In genomic region chr4:147727476-147728028, GRCh38 we compare ENCODE assay signal across 23 cellular contexts. TPM values are rescaled to one million over a fixed set of nuclear protein-coding genes. Genes with fewer than 3 reads are reported as not detected.
DNase-seq lines count a peak whose midpoint lies in the region; ATAC-seq and TF ChIP-seq lines count a peak whose summit lies in the region.
"Had no signal": no experiment of that assay in that cellular context is flagged by ENCODE, and none has a peak within 500 bp of the region (broad histone marks: within the 10 kb centered on the region; RNA-seq: fewer than 3 reads in every experiment).

No MANE protein-coding gene starts in this region.

- H3K27me3 ChIP-seq in RWPE2 (ENCODE audit: insufficient read depth, poor library complexity, severe bottlenecking): no peaks in the 10 kb centered on the region
- H3K27me3 ChIP-seq in upper lobe of right lung: no peaks in the 10 kb centered on the region
- H3K27me3 ChIP-seq: BLaER1, Peyer's patch had no signal

- H3K9me3 ChIP-seq in RWPE2 (ENCODE audit: severe bottlenecking): no peaks in the 10 kb centered on the region
- H3K9me3 ChIP-seq in upper lobe of right lung: no peaks in the 10 kb centered on the region
- H3K9me3 ChIP-seq: BLaER1, HAP-1, Peyer's patch had no signal

- no peak overlapping the region for H3K4me3 ChIP-seq in RWPE2 (ENCODE audit: severe bottlenecking)
- H3K4me3 ChIP-seq in foreskin fibroblast (ENCODE audit: low read depth in 1 of 2, low read length in 2 of 2): no peak overlapping the region
- no peak overlapping the region for H3K4me3 ChIP-seq in upper lobe of right lung
- H3K4me3 ChIP-seq: BLaER1, GM12878, GM23338, HAP-1, Peyer's patch had no signal

- no peak for TF ChIP-seq CTCF in HFFc6 (IDR thresholded peaks at IDR 0.05)
- TF ChIP-seq CTCF in RWPE2 (IDR thresholded peaks at IDR 0.05; ENCODE audit: poor library complexity, severe bottlenecking): no peak
- no peak for TF ChIP-seq CTCF in foreskin fibroblast (IDR thresholded peaks at IDR 0.05; ENCODE audit: low read depth, low read length)
- TF ChIP-seq CTCF in upper lobe of right lung (IDR thresholded peaks at IDR 0.05): no peak

- H3K4me1 ChIP-seq in RWPE2 (ENCODE audit: insufficient read depth, poor library complexity, severe bottlenecking): peaks cover 25% of the 10 kb centered on the region
- no peaks in the 10 kb centered on the region for H3K4me1 ChIP-seq in upper lobe of right lung

- H3K27ac Mint-ChIP-seq in HFFc6: no peak overlapping the region
- H3K27ac Mint-ChIP-seq: CD4-positive, alpha-beta T cell; GM23338; IgD-negative memory B cell had no signal

- peak; percentile 30 for DNase-seq in HFFc6
- no peak for DNase-seq in RWPE2 (ENCODE audit: low spot score)
- peak; percentile 35 to 62 for DNase-seq in foreskin fibroblast
- no peak for DNase-seq in RKO (ENCODE audit: low spot score)
- DNase-seq in upper lobe of right lung: no peak
- no peak for DNase-seq in NCI-H2029 (lab: John Stamatoyannopoulos, UW)
- no peak for DNase-seq in DMS 273 treated with DMSO at 0.1 percent for 48 hours (lab: John Stamatoyannopoulos, UW)
- DNase-seq: CD4-positive, alpha-beta T cell; COR-L47; DMS79 treated with DMSO at 0.1 percent for 48 hours; MV-4-11; NCI-H1105 treated with DMSO at 0.1 percent for 48 hours; NCI-H1694 treated with DMSO at 0.1 percent for 48 hours; NCI-H446 treated with DMSO at 0.1 percent for 48 hours; NCI-H526 treated with DMSO at 0.1 percent for 48 hours; NK-92 treated with Interleukin-12 subunit alpha and Interleukin-12 subunit beta, amount 100 ng/mL, for 24 hours; Peyer's patch; Right ventricle myocardium superior had no signal

- H3K27ac ChIP-seq in RWPE2 (ENCODE audit: poor library complexity, severe bottlenecking): peak overlapping the region; percentile 53
- H3K27ac ChIP-seq in upper lobe of right lung: no peak overlapping the region
- H3K27ac ChIP-seq: BLaER1, Peyer's patch had no signal

- peaks cover 42% of the 10 kb centered on the region for H3K4me1 Mint-ChIP-seq in HFFc6 (ENCODE audit: low read depth)

- no peaks in the 10 kb centered on the region for H3K36me3 Mint-ChIP-seq in HFFc6 (ENCODE audit: low read depth)

- intact Hi-C loops in upper lobe of right lung (cut with DNase I): no loop called here

- no peaks in the 10 kb centered on the region for H3K36me3 ChIP-seq in RWPE2 (ENCODE audit: low read depth)
- no peaks in the 10 kb centered on the region for H3K36me3 ChIP-seq in upper lobe of right lung
- H3K36me3 ChIP-seq: BLaER1, HAP-1, Peyer's patch had no signal

- H3K9me3 Mint-ChIP-seq in HFFc6: no peaks in the 10 kb centered on the region
- H3K9me3 Mint-ChIP-seq: CD4-positive, alpha-beta T cell; GM23338; IgD-negative memory B cell had no signal

- H3K27me3 Mint-ChIP-seq in HFFc6 (ENCODE audit: insufficient read depth): peaks cover 2% of the 10 kb centered on the region; the same call in 1 of the 2 replicates

- H3K4me3 Mint-ChIP-seq in HFFc6: no peak overlapping the region
- H3K4me3 Mint-ChIP-seq: CD4-positive, alpha-beta T cell; GM23338 had no signal

- ATAC-seq in RWPE2 (ENCODE audit: low read depth) (peak; percentile 63), upper lobe of right lung (no peak)
- ATAC-seq: GM12878, GM23338 had no signal

RNA-seq across cellular contexts. Expression of gene ARHGAP10, which starts 4.3 kb away (rescaled TPM):
- total RNA-seq in HFFc6 (2021; fragmentation: NEBNext Ultra II Directional; extraction: Animal tissue kit (Norgen Biotek cat#: 25700)): 10 to 100 TPM; 31.1 to 37.1 (median 32.3) TPM
- 26.9 TPM for total RNA-seq in upper lobe of right lung

RNA-seq across cellular contexts. Expression of gene PRMT9, which starts 43.6 kb away (rescaled TPM):
- 1 to 10 TPM; 6.5 to 8.5 (median 7.3) TPM for total RNA-seq in HFFc6 (2021; fragmentation: NEBNext Ultra II Directional; extraction: Animal tissue kit (Norgen Biotek cat#: 25700))
- 11.5 TPM for total RNA-seq in upper lobe of right lung

Comparison
In these comparisons a context has a peak if more than half of its experiments do, and no peak if none do; other contexts are left out.
1. DNase-seq: peak in HFFc6 (single experiment) and foreskin fibroblast (2 of 2); none in RWPE2 (single experiment), RKO (single experiment), upper lobe of right lung (single experiment), NCI-H2029 (single experiment) and DMS 273 treated with DMSO at 0.1 percent for 48 hours (single experiment).